Comparison of ENCODE assay signal across 1 cellular context in the genomic region with DNA sequence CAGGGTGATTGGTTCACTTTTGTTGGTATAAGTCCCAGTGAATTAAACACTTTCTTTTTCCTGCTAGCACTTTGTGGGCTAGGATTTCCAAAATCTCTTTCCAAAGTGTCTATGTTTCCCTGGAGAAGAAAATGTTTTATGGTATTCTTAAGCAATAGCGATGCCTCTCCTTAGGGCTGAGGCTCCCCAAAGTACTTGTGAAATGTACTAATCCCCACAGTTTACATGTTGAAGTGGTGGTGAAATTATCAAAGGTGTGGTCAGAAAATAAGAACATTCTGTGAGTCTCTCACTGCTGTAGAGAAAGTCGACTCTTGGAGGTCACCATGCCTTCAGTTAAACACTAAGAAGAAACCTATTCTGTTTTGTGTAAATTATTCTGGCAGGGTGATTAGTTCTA.
TF ChIP-seq lines count a peak whose summit lies in the region.

No MANE protein-coding gene starts in this region.

TF ChIP-seq in K562, 482 proteins besides CTCF, POLR2A, EP300 and RAD21:
- TF ChIP-seq, protein P1, sequence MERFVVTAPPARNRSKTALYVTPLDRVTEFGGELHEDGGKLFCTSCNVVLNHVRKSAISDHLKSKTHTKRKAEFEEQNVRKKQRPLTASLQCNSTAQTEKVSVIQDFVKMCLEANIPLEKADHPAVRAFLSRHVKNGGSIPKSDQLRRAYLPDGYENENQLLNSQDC (CRISPR knock-in tag; IDR thresholded peaks at IDR 0.05) = no peak
- TF ChIP-seq, protein P2, sequence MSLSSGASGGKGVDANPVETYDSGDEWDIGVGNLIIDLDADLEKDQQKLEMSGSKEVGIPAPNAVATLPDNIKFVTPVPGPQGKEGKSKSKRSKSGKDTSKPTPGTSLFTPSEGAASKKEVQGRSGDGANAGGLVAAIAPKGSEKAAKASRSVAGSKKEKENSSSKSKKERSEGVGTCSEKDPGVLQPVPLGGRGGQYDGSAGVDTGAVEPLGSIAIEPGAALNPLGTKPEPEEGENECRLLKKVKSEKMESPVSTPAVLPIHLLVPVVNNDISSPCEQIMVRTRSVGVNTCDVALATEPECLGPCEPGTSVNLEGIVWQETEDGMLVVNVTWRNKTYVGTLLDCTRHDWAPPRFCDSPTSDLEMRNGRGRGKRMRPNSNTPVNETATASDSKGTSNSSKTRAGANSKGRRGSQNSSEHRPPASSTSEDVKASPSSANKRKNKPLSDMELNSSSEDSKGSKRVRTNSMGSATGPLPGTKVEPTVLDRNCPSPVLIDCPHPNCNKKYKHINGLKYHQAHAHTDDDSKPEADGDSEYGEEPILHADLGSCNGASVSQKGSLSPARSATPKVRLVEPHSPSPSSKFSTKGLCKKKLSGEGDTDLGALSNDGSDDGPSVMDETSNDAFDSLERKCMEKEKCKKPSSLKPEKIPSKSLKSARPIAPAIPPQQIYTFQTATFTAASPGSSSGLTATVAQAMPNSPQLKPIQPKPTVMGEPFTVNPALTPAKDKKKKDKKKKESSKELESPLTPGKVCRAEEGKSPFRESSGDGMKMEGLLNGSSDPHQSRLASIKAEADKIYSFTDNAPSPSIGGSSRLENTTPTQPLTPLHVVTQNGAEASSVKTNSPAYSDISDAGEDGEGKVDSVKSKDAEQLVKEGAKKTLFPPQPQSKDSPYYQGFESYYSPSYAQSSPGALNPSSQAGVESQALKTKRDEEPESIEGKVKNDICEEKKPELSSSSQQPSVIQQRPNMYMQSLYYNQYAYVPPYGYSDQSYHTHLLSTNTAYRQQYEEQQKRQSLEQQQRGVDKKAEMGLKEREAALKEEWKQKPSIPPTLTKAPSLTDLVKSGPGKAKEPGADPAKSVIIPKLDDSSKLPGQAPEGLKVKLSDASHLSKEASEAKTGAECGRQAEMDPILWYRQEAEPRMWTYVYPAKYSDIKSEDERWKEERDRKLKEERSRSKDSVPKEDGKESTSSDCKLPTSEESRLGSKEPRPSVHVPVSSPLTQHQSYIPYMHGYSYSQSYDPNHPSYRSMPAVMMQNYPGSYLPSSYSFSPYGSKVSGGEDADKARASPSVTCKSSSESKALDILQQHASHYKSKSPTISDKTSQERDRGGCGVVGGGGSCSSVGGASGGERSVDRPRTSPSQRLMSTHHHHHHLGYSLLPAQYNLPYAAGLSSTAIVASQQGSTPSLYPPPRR (CRISPR knock-in tag; IDR thresholded peaks at IDR 0.05; ENCODE audit: borderline replicate concordance) = no peak
- TF ChIP-seq, protein P3, sequence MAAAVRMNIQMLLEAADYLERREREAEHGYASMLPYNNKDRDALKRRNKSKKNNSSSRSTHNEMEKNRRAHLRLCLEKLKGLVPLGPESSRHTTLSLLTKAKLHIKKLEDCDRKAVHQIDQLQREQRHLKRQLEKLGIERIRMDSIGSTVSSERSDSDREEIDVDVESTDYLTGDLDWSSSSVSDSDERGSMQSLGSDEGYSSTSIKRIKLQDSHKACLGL (CRISPR knock-in tag; IDR thresholded peaks at IDR 0.05; ENCODE audit: borderline replicate concordance, poor library complexity, severe bottlenecking) = no peak
- TF ChIP-seq SRF (CRISPR knock-in tag; IDR thresholded peaks at IDR 0.05) = no peak
- TF ChIP-seq NONO (IDR thresholded peaks at IDR 0.05; ENCODE audit: low read depth in 2 of 2, low read length in 1 of 2) = no peak
- TF ChIP-seq RUNX1 (IDR thresholded peaks at IDR 0.05; ENCODE audit: low read depth) = no peak
- no peak for TF ChIP-seq ZNF77 (CRISPR knock-in tag; IDR thresholded peaks at IDR 0.05)
- no peak for TF ChIP-seq MYNN (IDR thresholded peaks at IDR 0.05)
- TF ChIP-seq MYNN (CRISPR knock-in tag; IDR thresholded peaks at IDR 0.05) = no peak
- TF ChIP-seq, protein P4, sequence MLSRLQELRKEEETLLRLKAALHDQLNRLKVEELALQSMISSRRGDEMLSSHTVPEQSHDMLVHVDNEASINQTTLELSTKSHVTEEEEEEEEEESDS (CRISPR knock-in tag; IDR thresholded peaks at IDR 0.05) = no peak
- TF ChIP-seq, protein P5, sequence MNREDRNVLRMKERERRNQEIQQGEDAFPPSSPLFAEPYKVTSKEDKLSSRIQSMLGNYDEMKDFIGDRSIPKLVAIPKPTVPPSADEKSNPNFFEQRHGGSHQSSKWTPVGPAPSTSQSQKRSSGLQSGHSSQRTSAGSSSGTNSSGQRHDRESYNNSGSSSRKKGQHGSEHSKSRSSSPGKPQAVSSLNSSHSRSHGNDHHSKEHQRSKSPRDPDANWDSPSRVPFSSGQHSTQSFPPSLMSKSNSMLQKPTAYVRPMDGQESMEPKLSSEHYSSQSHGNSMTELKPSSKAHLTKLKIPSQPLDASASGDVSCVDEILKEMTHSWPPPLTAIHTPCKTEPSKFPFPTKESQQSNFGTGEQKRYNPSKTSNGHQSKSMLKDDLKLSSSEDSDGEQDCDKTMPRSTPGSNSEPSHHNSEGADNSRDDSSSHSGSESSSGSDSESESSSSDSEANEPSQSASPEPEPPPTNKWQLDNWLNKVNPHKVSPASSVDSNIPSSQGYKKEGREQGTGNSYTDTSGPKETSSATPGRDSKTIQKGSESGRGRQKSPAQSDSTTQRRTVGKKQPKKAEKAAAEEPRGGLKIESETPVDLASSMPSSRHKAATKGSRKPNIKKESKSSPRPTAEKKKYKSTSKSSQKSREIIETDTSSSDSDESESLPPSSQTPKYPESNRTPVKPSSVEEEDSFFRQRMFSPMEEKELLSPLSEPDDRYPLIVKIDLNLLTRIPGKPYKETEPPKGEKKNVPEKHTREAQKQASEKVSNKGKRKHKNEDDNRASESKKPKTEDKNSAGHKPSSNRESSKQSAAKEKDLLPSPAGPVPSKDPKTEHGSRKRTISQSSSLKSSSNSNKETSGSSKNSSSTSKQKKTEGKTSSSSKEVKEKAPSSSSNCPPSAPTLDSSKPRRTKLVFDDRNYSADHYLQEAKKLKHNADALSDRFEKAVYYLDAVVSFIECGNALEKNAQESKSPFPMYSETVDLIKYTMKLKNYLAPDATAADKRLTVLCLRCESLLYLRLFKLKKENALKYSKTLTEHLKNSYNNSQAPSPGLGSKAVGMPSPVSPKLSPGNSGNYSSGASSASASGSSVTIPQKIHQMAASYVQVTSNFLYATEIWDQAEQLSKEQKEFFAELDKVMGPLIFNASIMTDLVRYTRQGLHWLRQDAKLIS (CRISPR knock-in tag; IDR thresholded peaks at IDR 0.05) = no peak
- TF ChIP-seq NFIX (CRISPR knock-in tag; IDR thresholded peaks at IDR 0.05; ENCODE audit: low read depth) = no peak
- no peak for TF ChIP-seq ADNP (tag; IDR thresholded peaks at IDR 0.05)
- TF ChIP-seq, protein P6, sequence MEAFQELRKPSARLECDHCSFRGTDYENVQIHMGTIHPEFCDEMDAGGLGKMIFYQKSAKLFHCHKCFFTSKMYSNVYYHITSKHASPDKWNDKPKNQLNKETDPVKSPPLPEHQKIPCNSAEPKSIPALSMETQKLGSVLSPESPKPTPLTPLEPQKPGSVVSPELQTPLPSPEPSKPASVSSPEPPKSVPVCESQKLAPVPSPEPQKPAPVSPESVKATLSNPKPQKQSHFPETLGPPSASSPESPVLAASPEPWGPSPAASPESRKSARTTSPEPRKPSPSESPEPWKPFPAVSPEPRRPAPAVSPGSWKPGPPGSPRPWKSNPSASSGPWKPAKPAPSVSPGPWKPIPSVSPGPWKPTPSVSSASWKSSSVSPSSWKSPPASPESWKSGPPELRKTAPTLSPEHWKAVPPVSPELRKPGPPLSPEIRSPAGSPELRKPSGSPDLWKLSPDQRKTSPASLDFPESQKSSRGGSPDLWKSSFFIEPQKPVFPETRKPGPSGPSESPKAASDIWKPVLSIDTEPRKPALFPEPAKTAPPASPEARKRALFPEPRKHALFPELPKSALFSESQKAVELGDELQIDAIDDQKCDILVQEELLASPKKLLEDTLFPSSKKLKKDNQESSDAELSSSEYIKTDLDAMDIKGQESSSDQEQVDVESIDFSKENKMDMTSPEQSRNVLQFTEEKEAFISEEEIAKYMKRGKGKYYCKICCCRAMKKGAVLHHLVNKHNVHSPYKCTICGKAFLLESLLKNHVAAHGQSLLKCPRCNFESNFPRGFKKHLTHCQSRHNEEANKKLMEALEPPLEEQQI (IDR thresholded peaks at IDR 0.05) = no peak
- no peak for TF ChIP-seq SAFB (IDR thresholded peaks at IDR 0.05; ENCODE audit: borderline replicate concordance, low read depth, low read length)
- no peak for TF ChIP-seq ZNF707 (CRISPR knock-in tag; conservative IDR thresholded peaks at IDR 0.05)
- TF ChIP-seq ZNF57 (CRISPR knock-in tag; IDR thresholded peaks at IDR 0.05) = no peak
